ENCODE assay signal across 8 cellular contexts in the genomic region with DNA sequence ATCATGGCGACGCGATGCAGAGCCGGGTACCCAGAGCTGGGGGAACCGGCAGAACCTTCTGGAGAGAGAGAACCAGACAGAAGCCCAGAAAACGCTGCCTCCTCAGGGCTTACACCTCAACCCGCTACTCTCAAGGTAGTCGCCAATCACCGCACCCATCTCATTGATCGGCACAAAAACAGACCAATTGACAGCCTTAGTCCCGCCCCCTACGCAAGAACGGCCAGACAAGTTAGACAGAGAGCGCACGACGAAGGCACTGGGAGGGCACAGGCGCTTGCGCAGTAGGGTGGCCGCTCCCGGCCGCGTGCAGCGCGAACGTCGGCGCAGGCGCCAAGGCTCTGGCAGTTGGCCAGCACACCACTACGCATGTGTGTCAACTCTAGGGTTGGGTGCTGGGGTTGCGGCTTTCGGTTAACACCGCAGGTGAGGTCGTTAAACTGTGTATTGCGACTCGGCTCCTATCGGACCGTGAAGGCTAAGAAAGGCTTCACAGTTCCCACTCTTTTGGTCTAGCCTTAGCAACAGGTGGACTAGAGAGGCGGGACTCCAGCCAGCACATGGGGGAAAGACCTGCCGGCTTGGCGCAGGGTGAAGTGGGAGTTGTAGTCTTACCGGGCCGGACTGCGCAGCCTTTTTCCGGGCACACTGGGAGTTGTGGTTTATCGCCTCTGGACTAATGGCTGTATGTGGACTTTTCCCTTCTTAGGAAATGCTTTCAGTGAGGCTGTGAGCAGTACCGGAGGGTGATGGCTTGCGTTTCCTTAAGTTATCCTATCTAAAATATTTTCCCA. TPM values are rescaled to one million over a fixed set of nuclear protein-coding genes. Genes with fewer than 3 reads are reported as not detected.
A peak's percentile ranks its signal among the peaks of the same experiment; 100 is the strongest.
DNase-seq lines count a peak whose midpoint lies in the region; ATAC-seq and TF ChIP-seq lines count a peak whose summit lies in the region.

A gene (minus strand): TSS at position 113 of the 794 bp plus-strand sequence. CDS start 108 bp downstream, at position 5.
A gene (plus strand): TSS at position 347 of the 794 bp plus-strand sequence. CDS start 1,232 bp downstream, outside the sequence.

- CTCF ChIA-PET in CD4-positive, alpha-beta memory T cell (lab: Charles Lee; ENCODE audit: partially characterized antibody), result interaction anchor here (0.6 to 1.3 kb wide), 5 partner anchors 16 to 163 kb away, joined by 3 to 5 read pairs (median 3); a partner anchor contains a TSS
- CTCF ChIA-PET in activated CD4-positive, alpha-beta memory T cell treated with anti-CD3 and anti-CD28 coated beads, Interleukin-2, amount 10 ng/mL, durations not matched to agents 7 days and 5 days (lab: Charles Lee), result interaction anchor here (0.6 to 2.4 kb wide), 8 partner anchors 10 to 242 kb away, joined by 3 to 9 read pairs (median 3); a partner anchor contains a TSS

- intact Hi-C loops in CD4-positive, alpha-beta memory T cell (cut with micrococcal nuclease), result loop anchor here (1.0 kb wide), 4 partner anchors 56 to 429 kb away; a partner anchor contains a TSS
- intact Hi-C loops in lower leg skin (cut with DNase I; ENCODE audit: low total_unique reads), result no loop called here

- H3K9me3 Mint-ChIP-seq in CD4-positive, alpha-beta memory T cell, result no peaks in the 10 kb centered on the region
- no peaks in the 10 kb centered on the region for H3K9me3 Mint-ChIP-seq in activated CD4-positive, alpha-beta memory T cell treated with anti-CD3 and anti-CD28 coated beads, Interleukin-2, amount 10 ng/mL, durations not matched to agents 7 days and 5 days

- no peak for TF ChIP-seq CTCF in lower leg skin (IDR thresholded peaks at IDR 0.05)

- peak within 1 kb of the TSS; percentile 94 to 99 (median 98) for H3K4me3 Mint-ChIP-seq in CD4-positive, alpha-beta memory T cell
- peak within 1 kb of the TSS; percentile 98 for H3K4me3 Mint-ChIP-seq in activated CD4-positive, alpha-beta memory T cell treated with anti-CD3 and anti-CD28 coated beads, Interleukin-2, amount 10 ng/mL, durations not matched to agents 7 days and 5 days

- peak within 1 kb of the TSS; percentile 94 to 95 for H3K4me3 ChIP-seq in CD4-positive, alpha-beta memory T cell (ENCODE audit: low read length in 2 of 2)
- peak within 1 kb of the TSS; percentile 65 for H3K4me3 ChIP-seq in lower leg skin (ENCODE audit: low read depth, poor library complexity, severe bottlenecking)

- H3K4me1 Mint-ChIP-seq in CD4-positive, alpha-beta memory T cell, result peaks cover 22 to 46% (median 35%) of the 10 kb centered on the region in 4 donors
- H3K4me1 Mint-ChIP-seq in activated CD4-positive, alpha-beta memory T cell treated with anti-CD3 and anti-CD28 coated beads, Interleukin-2, amount 10 ng/mL, durations not matched to agents 7 days and 5 days, result peaks cover 39% of the 10 kb centered on the region

- POLR2A ChIA-PET in CD4-positive, alpha-beta memory T cell (lab: Charles Lee; ENCODE audit: partially characterized antibody), result interaction anchor here (1.1 to 3.4 kb wide), 4 partner anchors 21 to 166 kb away, joined by 3 to 27 read pairs (median 3); a partner anchor contains a TSS
- POLR2A ChIA-PET in activated CD4-positive, alpha-beta memory T cell treated with anti-CD3 and anti-CD28 coated beads, Interleukin-2, amount 10 ng/mL, durations not matched to agents 7 days and 5 days (lab: Charles Lee), result interaction anchor here (0.8 to 2.0 kb wide), 13 partner anchors 9 to 253 kb away, joined by 3 to 15 read pairs (median 3); a partner anchor contains a TSS

- H3K4me1 ChIP-seq in CD4-positive, alpha-beta memory T cell (ENCODE audit: insufficient read depth, low read length), result peaks cover 28% of the 10 kb centered on the region

- WGBS in lower leg skin, 2 donors, result 0 to 1% methylated on average over 30 to 45 of the region's 47 CpGs

- peaks cover 0 to 1% of the 10 kb centered on the region in 2 donors for H3K27me3 Mint-ChIP-seq in CD4-positive, alpha-beta memory T cell
- H3K27me3 Mint-ChIP-seq in activated CD4-positive, alpha-beta memory T cell treated with anti-CD3 and anti-CD28 coated beads, Interleukin-2, amount 10 ng/mL, durations not matched to agents 7 days and 5 days, result peaks cover 2% of the 10 kb centered on the region

- peaks cover 10% of the 10 kb centered on the region for H3K36me3 ChIP-seq in CD4-positive, alpha-beta memory T cell (ENCODE audit: insufficient read depth, low read length)

- no peaks in the 10 kb centered on the region for H3K9me3 ChIP-seq in CD4-positive, alpha-beta memory T cell (ENCODE audit: control insufficient read depth in 1 of 2, low read length in 2 of 2)

- peaks cover 7 to 40% of the 10 kb centered on the region in 2 donors for H3K36me3 Mint-ChIP-seq in CD4-positive, alpha-beta memory T cell
- peaks cover 37% of the 10 kb centered on the region for H3K36me3 Mint-ChIP-seq in activated CD4-positive, alpha-beta memory T cell treated with anti-CD3 and anti-CD28 coated beads, Interleukin-2, amount 10 ng/mL, durations not matched to agents 7 days and 5 days (ENCODE audit: low read depth)

- TF ChIP-seq POLR2A in lower leg skin (IDR thresholded peaks at IDR 0.05), result no peak

- DNase-seq in CD4-positive, alpha-beta memory T cell, result peak; percentile 100
- peak; percentile 100 for DNase-seq in HK-2 (ENCODE audit: unreplicated experiment)
- peak; percentile 100 for DNase-seq in NCI-H82 treated with DMSO at 0.1 percent for 48 hours (lab: John Stamatoyannopoulos, UW; ENCODE audit: unreplicated experiment)
- peak; percentile 99 for DNase-seq in activated CD4-positive, alpha-beta memory T cell treated with anti-CD3 and anti-CD28 coated beads, Interleukin-2, amount 10 ng/mL, durations not matched to agents 7 days and 5 days
- DNase-seq in ecto neural progenitor cell (ENCODE audit: low spot score), result peak; percentile 99
- peak; percentile 99 to 100 for DNase-seq in lower leg skin (ENCODE audit: low spot score in 2 of 2)
- peak; percentile 99 for DNase-seq in stimulated activated CD4-positive, alpha-beta T cell treated with anti-CD3 and anti-CD28 coated beads, Interleukin-4, amount 100 ng/mL, for 4 hours

- peak; percentile 91 for ATAC-seq in GM19455 (IDR thresholded peaks at IDR 0.05; ENCODE audit: unreplicated experiment)

- peak within 1 kb of the TSS; percentile 75 for H3K27ac ChIP-seq in CD4-positive, alpha-beta memory T cell (ENCODE audit: low read depth, low read length)

- H3K27ac Mint-ChIP-seq in CD4-positive, alpha-beta memory T cell, result peak within 1 kb of the TSS; percentile 91 to 100 (median 99)
- peak within 1 kb of the TSS; percentile 95 for H3K27ac Mint-ChIP-seq in activated CD4-positive, alpha-beta memory T cell treated with anti-CD3 and anti-CD28 coated beads, Interleukin-2, amount 10 ng/mL, durations not matched to agents 7 days and 5 days

- no peaks in the 10 kb centered on the region for H3K27me3 ChIP-seq in CD4-positive, alpha-beta memory T cell (ENCODE audit: insufficient read depth, low read length)

RNA-seq across cellular contexts. Expression of the first gene that starts in this region (rescaled TPM):
- 100 to 1,000 TPM; 109 TPM for total RNA-seq in CD4-positive, alpha-beta memory T cell
- 100 to 1,000 TPM; 195 to 234 TPM for polyA plus RNA-seq in CD4-positive, alpha-beta memory T cell
- 100 to 1,000 TPM; 181 to 184 TPM for total RNA-seq in activated CD4-positive, alpha-beta memory T cell treated with anti-CD3 and anti-CD28 coated beads, Interleukin-2, amount 10 ng/mL, durations not matched to agents 7 days and 5 days
- 100 to 1,000 TPM; 119 to 202 (median 150) TPM for total RNA-seq in lower leg skin

RNA-seq across cellular contexts. Expression of the second gene that starts in this region (rescaled TPM):
- not detected for total RNA-seq in CD4-positive, alpha-beta memory T cell
- polyA plus RNA-seq in CD4-positive, alpha-beta memory T cell, result under 1 TPM in 1 of 2 donors, not detected in 1; 0.32 TPM
- total RNA-seq in activated CD4-positive, alpha-beta memory T cell treated with anti-CD3 and anti-CD28 coated beads, Interleukin-2, amount 10 ng/mL, durations not matched to agents 7 days and 5 days, result under 1 TPM in 1 of 2 experiments, not detected in 1; 0.65 TPM
- total RNA-seq in lower leg skin, result 1 to 10 TPM in 1 of 4 donors, not detected in 3; 3.2 TPM

Comparison
In these comparisons a context has a peak if more than half of its experiments do, and no peak if none do; other contexts are left out.
1. Peak in every context shown above with its lines: DNase-seq, ATAC-seq, H3K4me3 ChIP-seq and H3K27ac ChIP-seq.